7 cellular contexts compared by ENCODE assay signal in genomic region chr1:24964811-24965570, GRCh38. TPM values are rescaled to one million over a fixed set of nuclear protein-coding genes. Genes with fewer than 3 reads are reported as not detected.
A peak's percentile ranks its signal among the peaks of the same experiment; 100 is the strongest.
DNase-seq lines count a peak whose midpoint lies in the region; ATAC-seq and TF ChIP-seq lines count a peak whose summit lies in the region.

No MANE protein-coding gene starts in this region.

- intact Hi-C loops in dorsolateral prefrontal cortex (cut with DNase I): no loop called here

- H3K27ac ChIP-seq in dorsolateral prefrontal cortex: no peak overlapping the region

- no peaks in the 10 kb centered on the region for H3K36me3 Mint-ChIP-seq in chondrocyte (ENCODE audit: low read depth)

- H3K4me1 Mint-ChIP-seq in chondrocyte (ENCODE audit: low read depth): peaks cover 6% of the 10 kb centered on the region

- no peak overlapping the region for H3K4me3 ChIP-seq in dorsolateral prefrontal cortex

- peak overlapping the region; percentile 45 for H3K27ac Mint-ChIP-seq in chondrocyte (ENCODE audit: unreplicated experiment)

- peaks cover 0 to 11% (median 0%) of the 10 kb centered on the region in 45 donors for H3K27me3 ChIP-seq in dorsolateral prefrontal cortex

- peak; percentile 39 to 63 (median 52) for DNase-seq in activated CD4-positive, CD25-positive, alpha-beta regulatory T cell (lab: John Stamatoyannopoulos, UW)
- DNase-seq in chondrocyte (ENCODE audit: low spot score) (no peak), dorsolateral prefrontal cortex (no peak), NCI-H82 treated with DMSO at 0.1 percent for 48 hours (lab: John Stamatoyannopoulos, UW; ENCODE audit: unreplicated experiment) (no peak)
- DNase-seq in stimulated activated CD4-positive, alpha-beta T cell treated with anti-CD3 and anti-CD28 coated beads, Interleukin-4, amount 100 ng/mL, for 4 hours: peak; percentile 73 to 92

- H3K9me3 Mint-ChIP-seq in chondrocyte (ENCODE audit: low read depth): no peaks in the 10 kb centered on the region

- no peaks in the 10 kb centered on the region for H3K27me3 Mint-ChIP-seq in chondrocyte (ENCODE audit: low read depth)

- ATAC-seq in GM19324 (IDR thresholded peaks at IDR 0.05; ENCODE audit: low FRiP score, unreplicated experiment) (peak; percentile 84), HG03159 (IDR thresholded peaks at IDR 0.05; ENCODE audit: unreplicated experiment) (peak; percentile 83)

- no peak for TF ChIP-seq CTCF in chondrocyte (IDR thresholded peaks at IDR 0.05)
- no peak for TF ChIP-seq CTCF in dorsolateral prefrontal cortex (IDR thresholded peaks at IDR 0.05 in 54 of 56, conservative IDR thresholded peaks at IDR 0.05 in 2 of 56; ENCODE audit: low read depth in 1 of 56, partially characterized antibody in 56 of 56)

- no peak overlapping the region for H3K4me3 Mint-ChIP-seq in chondrocyte (ENCODE audit: unreplicated experiment)

RNA-seq across cellular contexts. Expression of gene RUNX3, which starts 34.9 kb away (rescaled TPM):
- total RNA-seq in chondrocyte (1.8 to 2.9 TPM in 2 of 3 replicates, not detected in the other), dorsolateral prefrontal cortex (1 to 10 TPM in 55 of 120 experiments, under 1 TPM in 65; 0.29 to 3.9 (median 0.96) TPM)

Comparison
In these comparisons a context has a peak if more than half of its experiments do, and no peak if none do; other contexts are left out.
1. DNase-seq: peak in activated CD4-positive, CD25-positive, alpha-beta regulatory T cell (4 of 4) and stimulated activated CD4-positive, alpha-beta T cell treated with anti-CD3 and anti-CD28 coated beads, Interleukin-4, amount 100 ng/mL, for 4 hours (2 of 2); none in chondrocyte (single experiment), dorsolateral prefrontal cortex (0 of 10) and NCI-H82 treated with DMSO at 0.1 percent for 48 hours (single experiment).